Comparison of ENCODE assay signal across 8 cellular contexts in the genomic region with DNA sequence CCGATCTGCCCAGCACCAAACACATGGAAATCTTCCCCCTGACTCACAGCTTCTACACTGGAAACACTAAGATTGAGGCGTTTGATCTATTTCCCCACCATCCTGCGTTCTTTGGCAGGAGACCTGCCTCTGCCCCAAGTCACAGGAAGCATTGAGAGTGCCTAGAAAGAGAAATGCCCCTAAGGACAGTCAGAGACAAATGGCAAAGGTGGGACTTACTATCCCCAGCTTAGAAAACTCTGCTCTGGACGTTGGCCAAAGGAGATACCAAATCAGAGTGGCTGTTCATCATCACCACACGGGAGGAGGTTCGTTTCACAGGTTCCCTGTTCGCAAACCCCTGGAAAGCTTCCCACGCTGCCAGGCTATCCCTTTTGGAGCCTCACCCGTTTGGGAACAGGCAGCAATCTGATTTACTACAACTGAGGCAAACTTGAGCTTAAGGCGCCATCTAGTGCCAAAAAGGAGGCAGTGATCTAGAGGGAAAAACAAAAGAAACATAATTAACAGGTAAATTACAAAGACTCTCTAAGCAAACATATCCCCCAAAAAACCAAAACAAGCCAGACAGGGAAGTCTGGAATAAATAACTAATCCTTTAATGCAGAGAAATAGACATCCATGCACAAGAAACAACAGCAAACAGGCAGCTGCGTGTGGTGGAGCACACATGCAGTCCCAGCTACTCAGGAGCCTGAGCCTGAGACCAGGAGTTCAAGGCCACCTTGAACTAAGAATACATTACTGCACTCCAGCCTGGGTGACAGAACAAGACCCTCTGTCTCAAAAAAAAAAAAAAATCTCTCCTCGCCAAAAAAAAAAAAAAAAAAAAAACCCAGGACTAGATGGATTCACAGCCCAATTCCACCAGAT. TPM values are rescaled to one million over a fixed set of nuclear protein-coding genes. Genes with fewer than 3 reads are reported as not detected.
DNase-seq lines count a peak whose midpoint lies in the region; ATAC-seq and TF ChIP-seq lines count a peak whose summit lies in the region.

No MANE protein-coding gene starts in this region.

- no peaks in the 10 kb centered on the region for H3K9me2 ChIP-seq in GM23248 (ENCODE audit: insufficient read depth)

- no peak overlapping the region for H3K4me3 Mint-ChIP-seq in CD4-positive, alpha-beta T cell
- no peak overlapping the region for H3K4me3 Mint-ChIP-seq in CD8-positive, alpha-beta memory T cell
- no peak overlapping the region for H3K4me3 Mint-ChIP-seq in activated T-helper 17 cell treated with anti-CD3 and anti-CD28 coated beads, Interleukin-2, amount 50 U/mL, for 72 hours

- peaks cover 26% of the 10 kb centered on the region for H3K27me3 ChIP-seq in CD4-positive, alpha-beta T cell (ENCODE audit: control insufficient read depth, insufficient read depth, low read length)
- H3K27me3 ChIP-seq in GM23248 (replicated peaks; ENCODE audit: insufficient read depth) (peaks cover 6% of the 10 kb centered on the region), NT2/D1 (ENCODE audit: insufficient read depth, insufficient read length) (no peaks in the 10 kb centered on the region), upper lobe of right lung (peaks cover 6% of the 10 kb centered on the region)
- peaks cover 7% of the 10 kb centered on the region for H3K27me3 ChIP-seq in CD8-positive, alpha-beta memory T cell (ENCODE audit: insufficient read depth, low read length, poor library complexity, severe bottlenecking)

- no peak for ATAC-seq in CD4-positive, alpha-beta T cell (ENCODE audit: poor library complexity)
- ATAC-seq in upper lobe of right lung: peak; percentile 58
- ATAC-seq in activated T-helper 17 cell treated with anti-CD3 and anti-CD28 coated beads, Interleukin-2, amount 50 U/mL, for 72 hours (replicated peaks): no peak

- peaks cover 71% of the 10 kb centered on the region for H3K27me3 Mint-ChIP-seq in CD4-positive, alpha-beta T cell
- H3K27me3 Mint-ChIP-seq in CD8-positive, alpha-beta memory T cell: peaks cover 38 to 76% of the 10 kb centered on the region in 2 donors
- peaks cover 53% of the 10 kb centered on the region for H3K27me3 Mint-ChIP-seq in activated T-helper 17 cell treated with anti-CD3 and anti-CD28 coated beads, Interleukin-2, amount 50 U/mL, for 72 hours

- intact Hi-C loops in CD4-positive, alpha-beta T cell (cut with DNase I, micrococcal nuclease): loop anchor here (1.0 to 10.0 kb wide), 2 partner anchors 48 to 1674 kb away; a partner anchor contains a TSS
- intact Hi-C loops in upper lobe of right lung (cut with DNase I): no loop called here

- no peaks in the 10 kb centered on the region for H3K9me3 Mint-ChIP-seq in CD4-positive, alpha-beta T cell
- peaks cover 0 to 22% (median 17%) of the 10 kb centered on the region in 5 donors for H3K9me3 Mint-ChIP-seq in CD8-positive, alpha-beta memory T cell
- no peaks in the 10 kb centered on the region for H3K9me3 Mint-ChIP-seq in activated T-helper 17 cell treated with anti-CD3 and anti-CD28 coated beads, Interleukin-2, amount 50 U/mL, for 72 hours

- H3K4me1 Mint-ChIP-seq in CD4-positive, alpha-beta T cell (ENCODE audit: low read depth): no peaks in the 10 kb centered on the region
- no peaks in the 10 kb centered on the region for H3K4me1 Mint-ChIP-seq in CD8-positive, alpha-beta memory T cell
- H3K4me1 Mint-ChIP-seq in activated T-helper 17 cell treated with anti-CD3 and anti-CD28 coated beads, Interleukin-2, amount 50 U/mL, for 72 hours: no peaks in the 10 kb centered on the region

- in situ Hi-C loops in GM23248 (cut with MboI): loop anchor here (25.0 kb wide), 2 partner anchors 672 to 1672 kb away; no protein-coding TSS in a partner anchor

- H3K36me3 ChIP-seq in GM23248 (ENCODE audit: low read depth) (no peaks in the 10 kb centered on the region), NT2/D1 (ENCODE audit: insufficient read depth, insufficient read length, low read length) (no peaks in the 10 kb centered on the region), upper lobe of right lung (no peaks in the 10 kb centered on the region)
- no peaks in the 10 kb centered on the region for H3K36me3 ChIP-seq in CD8-positive, alpha-beta memory T cell (ENCODE audit: insufficient read depth, low read length)

- H3K4me3 ChIP-seq in GM23248 (no peak overlapping the region), NT2/D1 (ENCODE audit: insufficient read length, low read depth) (no peak overlapping the region), upper lobe of right lung (no peak overlapping the region)
- no peak overlapping the region for H3K4me3 ChIP-seq in CD8-positive, alpha-beta memory T cell (ENCODE audit: low read length)

- H3K79me2 ChIP-seq in GM23248 (ENCODE audit: insufficient read depth): no peaks in the 10 kb centered on the region

- H4K20me1 ChIP-seq in GM23248 (ENCODE audit: insufficient read depth): no peaks in the 10 kb centered on the region

- H3K27ac ChIP-seq in CD4-positive, alpha-beta T cell (ENCODE audit: low read depth, low read length): no peak overlapping the region
- H3K27ac ChIP-seq in GM23248: no peak overlapping the region
- H3K27ac ChIP-seq in upper lobe of right lung: no peak overlapping the region
- no peak overlapping the region for H3K27ac ChIP-seq in CD8-positive, alpha-beta memory T cell (ENCODE audit: low read depth, low read length)

- no peak overlapping the region for H3K27ac Mint-ChIP-seq in CD4-positive, alpha-beta T cell
- H3K27ac Mint-ChIP-seq in CD8-positive, alpha-beta memory T cell: no peak overlapping the region
- H3K27ac Mint-ChIP-seq in activated T-helper 17 cell treated with anti-CD3 and anti-CD28 coated beads, Interleukin-2, amount 50 U/mL, for 72 hours: no peak overlapping the region

- TF ChIP-seq CTCF in CD4-positive, alpha-beta T cell (IDR thresholded peaks at IDR 0.05): peak; percentile 23
- peak; percentile 55 for TF ChIP-seq CTCF in upper lobe of right lung (IDR thresholded peaks at IDR 0.05)

- H2AFZ ChIP-seq in GM23248: no peak overlapping the region

- CTCF ChIA-PET in CD4-positive, alpha-beta T cell (lab: Charles Lee): no interaction called here
- CTCF ChIA-PET in CD8-positive, alpha-beta memory T cell (lab: Charles Lee): interaction anchor here (1.0 kb wide), 1 partner anchor 11 kb away, joined by 3 read pairs; no protein-coding TSS in a partner anchor

- POLR2A ChIA-PET in CD4-positive, alpha-beta T cell (lab: Charles Lee): no interaction called here
- POLR2A ChIA-PET in CD8-positive, alpha-beta memory T cell (lab: Charles Lee): no interaction called here

- 14 to 15% methylated on average over 12 of the region's 12 CpGs for WGBS in GM23248 (ENCODE audit: low coverage in 1 of 2, low lambda C conversion rate in 2 of 2, missing lambda C conversion rate in 2 of 2), 2 experiments

- no peaks in the 10 kb centered on the region for H3F3A ChIP-seq in GM23248 (ENCODE audit: insufficient read depth)

- H3K4me1 ChIP-seq in GM23248 (ENCODE audit: insufficient read depth) (no peaks in the 10 kb centered on the region), NT2/D1 (ENCODE audit: insufficient read depth, insufficient read length) (no peaks in the 10 kb centered on the region), upper lobe of right lung (no peaks in the 10 kb centered on the region)
- no peaks in the 10 kb centered on the region for H3K4me1 ChIP-seq in CD8-positive, alpha-beta memory T cell (ENCODE audit: insufficient read depth, low read length)

- H3K9ac ChIP-seq in GM23248: no peak overlapping the region
- H3K9ac ChIP-seq in NT2/D1 (ENCODE audit: insufficient read length, low read depth): no peak overlapping the region

- peaks cover 18% of the 10 kb centered on the region for H3K9me3 ChIP-seq in CD4-positive, alpha-beta T cell (ENCODE audit: control insufficient read depth, low read length)
- no peaks in the 10 kb centered on the region for H3K9me3 ChIP-seq in GM23248 (ENCODE audit: low read depth)
- peaks cover 19% of the 10 kb centered on the region; the same call in 1 of the 2 replicates for H3K9me3 ChIP-seq in NT2/D1 (ENCODE audit: insufficient read depth, low read length)
- H3K9me3 ChIP-seq in upper lobe of right lung: peaks cover 3% of the 10 kb centered on the region
- H3K9me3 ChIP-seq in CD8-positive, alpha-beta memory T cell (ENCODE audit: low read length): no peaks in the 10 kb centered on the region

- no peaks in the 10 kb centered on the region for H3K36me3 Mint-ChIP-seq in CD4-positive, alpha-beta T cell (ENCODE audit: low read depth)
- peaks cover 0 to 8% (median 0%) of the 10 kb centered on the region in 3 donors for H3K36me3 Mint-ChIP-seq in CD8-positive, alpha-beta memory T cell
- H3K36me3 Mint-ChIP-seq in activated T-helper 17 cell treated with anti-CD3 and anti-CD28 coated beads, Interleukin-2, amount 50 U/mL, for 72 hours (ENCODE audit: low read depth): no peaks in the 10 kb centered on the region

- no peak overlapping the region for H3K4me2 ChIP-seq in GM23248 (ENCODE audit: unreplicated experiment)

- no peak for DNase-seq in CD4-positive, alpha-beta T cell
- DNase-seq in GM23248 (peak; percentile 70), NT2/D1 (ENCODE audit: low read depth, low spot score) (peak; percentile 63), fibroblast of gingiva (ENCODE audit: low read depth) (peak; percentile 24), upper lobe of right lung (no peak)
- no peak for DNase-seq in CD8-positive, alpha-beta memory T cell
- no peak for DNase-seq in stimulated activated CD4-positive, alpha-beta T cell treated with anti-CD3 and anti-CD28 coated beads, Interleukin-1b, Interleukin-23, amount 100 ng/mL, for 48 hours

RNA-seq across cellular contexts. Expression of a gene that starts 48.4 kb away (rescaled TPM):
- 100 to 1,000 TPM; 312 to 313 TPM for total RNA-seq in CD4-positive, alpha-beta T cell
- 44.0 and 44.8 TPM in 2 replicates for total RNA-seq in GM23248 (2014; rRNA removed; shearing (Covaris generic))
- 87.5 and 94.7 TPM in 2 replicates for polyA plus RNA-seq in GM23248 (2016; fragmentation: Nextera tagmentation; extraction: Ambion mirVana)
- 145 TPM for total RNA-seq in upper lobe of right lung
- total RNA-seq in CD8-positive, alpha-beta memory T cell: 100 to 1,000 TPM; 203 to 207 TPM
- 40.3 TPM for polyA plus RNA-seq in CD8-positive, alpha-beta memory T cell
- total RNA-seq in activated T-helper 17 cell treated with anti-CD3 and anti-CD28 coated beads, Interleukin-2, amount 50 U/mL, for 72 hours: 100 to 1,000 TPM; 111 to 171 TPM

Comparison
In these comparisons a context has a peak if more than half of its experiments do, and no peak if none do; other contexts are left out.
1. DNase-seq: peak in GM23248 (single experiment), NT2/D1 (single experiment) and fibroblast of gingiva (single experiment); none in CD4-positive, alpha-beta T cell (0 of 10), upper lobe of right lung (single experiment), CD8-positive, alpha-beta memory T cell (0 of 5) and stimulated activated CD4-positive, alpha-beta T cell treated with anti-CD3 and anti-CD28 coated beads, Interleukin-1b, Interleukin-23, amount 100 ng/mL, for 48 hours (single experiment).